11 cellular contexts compared by ENCODE assay signal in the genomic region with DNA sequence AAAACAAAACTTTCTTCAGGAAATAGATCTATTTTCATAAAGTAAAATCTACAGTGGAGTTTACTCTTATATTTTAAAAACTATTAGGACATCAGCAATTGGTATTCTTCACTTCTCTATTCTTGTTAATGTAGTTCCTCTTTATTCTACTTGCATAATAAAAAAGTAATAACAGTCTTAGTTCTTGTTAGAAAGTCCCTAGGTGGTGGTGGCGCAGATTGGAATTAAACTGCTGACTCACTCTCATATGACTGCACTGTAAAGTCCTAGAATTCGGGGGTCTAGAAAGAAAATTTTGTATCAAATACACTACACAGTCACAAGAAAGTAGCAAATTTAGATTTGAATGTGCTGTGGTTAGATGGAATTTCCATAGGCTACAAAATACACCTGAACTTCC. TPM values are rescaled to one million over a fixed set of nuclear protein-coding genes. Genes with fewer than 3 reads are reported as not detected.
DNase-seq lines count a peak whose midpoint lies in the region; ATAC-seq and TF ChIP-seq lines count a peak whose summit lies in the region.
"Had no signal": no experiment of that assay in that cellular context is flagged by ENCODE, and none has a peak within 500 bp of the region (broad histone marks: within the 10 kb centered on the region; RNA-seq: fewer than 3 reads in every experiment).

No MANE protein-coding gene starts in this region.

- H3K36me3 Mint-ChIP-seq in effector memory CD8-positive, alpha-beta T cell (ENCODE audit: insufficient read depth), result no peaks in the 10 kb centered on the region

- ATAC-seq in GM18867 (IDR thresholded peaks at IDR 0.05; ENCODE audit: unreplicated experiment) (peak; percentile 64), HG02588 (IDR thresholded peaks at IDR 0.05; ENCODE audit: unreplicated experiment) (peak; percentile 45), HG03521 (IDR thresholded peaks at IDR 0.05; ENCODE audit: unreplicated experiment) (peak; percentile 75), lung (ENCODE audit: insufficient read depth, low FRiP score) (peak; percentile 48)
- no peak for ATAC-seq in effector memory CD8-positive, alpha-beta T cell (replicated peaks)

- peaks cover 26 to 28% of the 10 kb centered on the region in 2 donors for H3K27me3 Mint-ChIP-seq in effector memory CD8-positive, alpha-beta T cell

- no peak overlapping the region for H3K27ac Mint-ChIP-seq in effector memory CD8-positive, alpha-beta T cell
- H3K27ac Mint-ChIP-seq: activated naive CD8-positive, alpha-beta T cell treated with anti-CD3 and anti-CD28 coated beads, Interleukin-2, amount 10 ng/mL, durations not matched to agents 7 days and 5 days had no signal

- WGBS in lung, 2 donors, result 36 to 65% methylated on average over 2 of the region's 2 CpGs

- H3K9me3 ChIP-seq in lung (ENCODE audit: control insufficient read depth in 2 of 2, insufficient read depth in 1 of 2, low read length in 1 of 2), result no peaks in the 10 kb centered on the region

- H3K27ac ChIP-seq in lung (ENCODE audit: low read depth in 1 of 2, low read length in 1 of 2), result no peak overlapping the region
- H3K27ac ChIP-seq: VCaP had no signal

- H3K4me3 Mint-ChIP-seq in effector memory CD8-positive, alpha-beta T cell, result no peak overlapping the region
- H3K4me3 Mint-ChIP-seq: activated naive CD8-positive, alpha-beta T cell treated with anti-CD3 and anti-CD28 coated beads, Interleukin-2, amount 10 ng/mL, durations not matched to agents 7 days and 5 days had no signal

- H3K4me3 ChIP-seq in lung, result no peak overlapping the region

- DNase-seq in lung (ENCODE audit: low spot score) (no peak), NCI-H446 (lab: John Stamatoyannopoulos, UW) (no peak), NCI-H2107 (lab: John Stamatoyannopoulos, UW) (no peak), iPS-NIHi7 (ENCODE audit: extremely low spot score) (no peak)
- DNase-seq in effector memory CD8-positive, alpha-beta T cell, result no peak
- DNase-seq: activated naive CD8-positive, alpha-beta T cell treated with anti-CD3 and anti-CD28 coated beads, Interleukin-2, amount 10 ng/mL, durations not matched to agents 7 days and 5 days; DND-41 had no signal

- no peak for TF ChIP-seq CTCF in lung (IDR thresholded peaks at IDR 0.05; ENCODE audit: control extremely low read depth, extremely low read depth)

- no peaks in the 10 kb centered on the region for H3K27me3 ChIP-seq in lung (ENCODE audit: control insufficient read depth, insufficient read depth)

- peaks cover 5 to 6% of the 10 kb centered on the region in 2 donors for H3K4me1 Mint-ChIP-seq in effector memory CD8-positive, alpha-beta T cell (ENCODE audit: low read depth in 2 of 2)

- peaks cover 0 to 3% of the 10 kb centered on the region in 2 donors for H3K4me1 ChIP-seq in lung (ENCODE audit: control insufficient read depth in 2 of 2, insufficient read depth in 2 of 2, low read length in 2 of 2)

- H3K36me3 ChIP-seq in lung (ENCODE audit: control insufficient read depth in 2 of 2, insufficient read depth in 2 of 2, low read length in 2 of 2), result no peaks in the 10 kb centered on the region

- no peaks in the 10 kb centered on the region for H3K9me3 Mint-ChIP-seq in effector memory CD8-positive, alpha-beta T cell

RNA-seq across cellular contexts. Expression of a gene that starts 44.6 kb away (rescaled TPM):
- total RNA-seq in lung, result 100 to 1,000 TPM in 1 of 2 donors, 10 to 100 TPM in 1; 91.0 to 105 TPM
- 10 to 100 TPM; 51.9 to 65.1 TPM for polyA plus RNA-seq in lung
